Comparison of ENCODE assay signal across 8 cellular contexts in the genomic region with DNA sequence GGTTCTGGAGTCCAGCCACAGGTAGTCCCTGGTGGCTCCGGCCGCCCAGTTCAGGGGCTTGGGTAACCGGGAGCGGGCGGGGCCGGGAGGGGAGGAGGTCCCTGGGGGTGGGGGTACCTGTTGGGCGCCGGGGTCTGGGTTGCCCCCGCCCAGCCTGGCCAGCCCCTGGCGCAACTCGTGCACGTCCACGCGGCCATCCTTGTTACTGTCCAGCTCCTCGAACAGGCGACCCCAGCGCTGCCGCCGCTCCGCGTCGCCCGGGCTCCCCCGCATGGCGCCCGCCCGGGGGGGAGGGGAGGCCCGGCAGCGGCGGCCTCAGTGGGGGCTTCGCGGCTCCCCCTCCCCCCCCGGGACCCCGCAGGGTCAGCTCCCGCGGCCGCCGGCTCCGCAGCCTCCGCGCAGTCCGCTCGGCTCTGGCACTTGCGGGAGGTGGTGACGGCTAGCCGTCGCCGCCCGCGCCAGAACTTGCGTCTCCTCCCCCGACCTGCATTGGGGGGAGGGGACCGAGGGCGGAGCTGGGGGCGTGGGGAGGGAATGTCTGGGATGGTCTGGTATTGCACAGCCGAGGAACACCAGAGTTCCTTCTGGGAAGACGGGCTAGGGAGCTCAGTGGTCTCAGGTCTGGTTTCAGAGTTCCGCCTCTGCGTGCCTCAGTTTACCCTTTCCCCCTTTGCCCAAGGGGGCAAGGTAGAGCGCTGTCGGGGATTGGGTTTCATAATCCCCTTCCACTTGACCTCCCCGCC.
DNase-seq lines count a peak whose midpoint lies in the region; ATAC-seq lines count a peak whose summit lies in the region.

A gene (minus strand): TSS at position 437 of the 743 bp plus-strand sequence. CDS start 164 bp downstream, at position 273.

- ATAC-seq in HG03025 (IDR thresholded peaks at IDR 0.05; ENCODE audit: low FRiP score, unreplicated experiment), result peak; percentile 12

- DNase-seq in SHP77 (lab: John Stamatoyannopoulos, UW), result peak; percentile 41 to 54
- no peak for DNase-seq in SHP77 treated with DMSO at 0.1 percent for 48 hours (lab: John Stamatoyannopoulos, UW)
- peak; percentile 45 for DNase-seq in NCI-H774 (lab: John Stamatoyannopoulos, UW)
- DNase-seq in activated CD8-positive, alpha-beta memory T cell treated with anti-CD3 and anti-CD28 coated beads for 48 hours (ENCODE audit: low read depth in 2 of 3, low spot score in 2 of 3), result peak; percentile 32 to 40 (median 33)
- peak; percentile 72 for DNase-seq in epidermal melanocyte (ENCODE audit: insufficient read length, low spot score)
- peak; percentile 73 for DNase-seq in midbrain (lab: John Stamatoyannopoulos, UW)
- DNase-seq in stimulated activated naive CD4-positive, alpha-beta T cell (lab: John Stamatoyannopoulos, UW), result peak in 5 of 6 experiments; percentile 28 to 68 (median 61)
